2 cellular contexts compared by ENCODE assay signal in genomic region chr17:68231131-68231530, GRCh38. TPM values are rescaled to one million over a fixed set of nuclear protein-coding genes. Genes with fewer than 3 reads are reported as not detected.
"Had no signal": no experiment of that assay in that cellular context is flagged by ENCODE, and none has a peak within 500 bp of the region (broad histone marks: within the 10 kb centered on the region; RNA-seq: fewer than 3 reads in every experiment).

No MANE protein-coding gene starts in this region.

RNA-seq across cellular contexts. Expression of gene SLC16A6, which starts 59.8 kb away (rescaled TPM):
- total RNA-seq: epithelial cell of proximal tubule had no signal
- polyA plus RNA-seq: smooth muscle cell had no signal
